ENCODE assay signal across 22 cellular contexts in genomic region chr2:163607630-163608029, GRCh38.
"Had no signal": no experiment of that assay in that cellular context is flagged by ENCODE, and none has a peak within 500 bp of the region (broad histone marks: within the 10 kb centered on the region; RNA-seq: fewer than 3 reads in every experiment).

No MANE protein-coding gene starts in this region.

- H3K4me1 ChIP-seq: colonic mucosa, esophagus squamous epithelium, gastrocnemius medialis, left lung, lower lobe of right lung had no signal

- ATAC-seq: effector memory CD8-positive, alpha-beta T cell; esophagus mucosa; gastrocnemius medialis; left lung; lower lobe of right lung; mucosa of descending colon had no signal

- DNase-seq: colonic mucosa; cortex of kidney; effector CD8-positive, alpha-beta T cell; effector memory CD8-positive, alpha-beta T cell; endodermal cell; erythroblast; esophagus squamous epithelium; foreskin fibroblast; foreskin melanocyte; gastrocnemius medialis; glutamatergic neuron; head of caudate nucleus; heart right ventricle; hippocampal formation; left cardiac atrium; left lung; lower lobe of right lung; mesenchymal stem cell; mucosa of descending colon; naive B cell had no signal

- H3K4me3 ChIP-seq: colonic mucosa, esophagus squamous epithelium, gastrocnemius medialis, heart right ventricle, left lung, lower lobe of right lung, mucosa of descending colon had no signal

- H3K27me3 ChIP-seq: colonic mucosa, esophagus squamous epithelium, gastrocnemius medialis, heart right ventricle, left lung had no signal

- H3K9me3 ChIP-seq: colonic mucosa, esophagus squamous epithelium, gastrocnemius medialis, heart right ventricle, left lung, lower lobe of right lung, mucosa of descending colon had no signal

- H3K27ac ChIP-seq: colonic mucosa, epithelial cell of prostate, esophagus squamous epithelium, gastrocnemius medialis, heart right ventricle, left lung, lower lobe of right lung had no signal

- H3K36me3 ChIP-seq: colonic mucosa, gastrocnemius medialis, left lung had no signal
